8 cellular contexts compared by ENCODE assay signal in genomic region chr22:46035380-46035741, GRCh38. TPM values are rescaled to one million over a fixed set of nuclear protein-coding genes. Genes with fewer than 3 reads are reported as not detected.
A peak's percentile ranks its signal among the peaks of the same experiment; 100 is the strongest.
DNase-seq lines count a peak whose midpoint lies in the region; ATAC-seq and TF ChIP-seq lines count a peak whose summit lies in the region.

No MANE protein-coding gene starts in this region.

- peak overlapping the region; percentile 86 for H3K4me3 Mint-ChIP-seq in nephron progenitor cell

- H3K4me2 ChIP-seq in BLaER1: peak overlapping the region; percentile 90

- H3K4me1 ChIP-seq in BLaER1 (peaks cover 47% of the 10 kb centered on the region), ectodermal cell (ENCODE audit: control insufficient read depth, insufficient read depth, low read length) (no peaks in the 10 kb centered on the region)

- TF ChIP-seq CTCF in NB4 (IDR thresholded peaks at IDR 0.05; ENCODE audit: low read depth, low read length): no peak
- no peak for TF ChIP-seq CTCF in nephron progenitor cell (IDR thresholded peaks at IDR 0.05)

- no peak for TF ChIP-seq POLR2A in NB4 (IDR thresholded peaks at IDR 0.05; ENCODE audit: extremely low read depth, insufficient read length)

- H3K4me3 ChIP-seq in BLaER1 (peak overlapping the region; percentile 66), NB4 (ENCODE audit: low read depth, low read length) (peak overlapping the region; percentile 68), ectodermal cell (ENCODE audit: insufficient read depth, low read depth, low read length) (peak overlapping the region; percentile 62)

- peaks cover 39% of the 10 kb centered on the region for H3K4me1 Mint-ChIP-seq in nephron progenitor cell

- no peaks in the 10 kb centered on the region for H3K9me3 Mint-ChIP-seq in nephron progenitor cell

- H3K27me3 ChIP-seq in BLaER1 (peaks cover under 1% of the 10 kb centered on the region), ectodermal cell (ENCODE audit: control insufficient read depth, insufficient read depth, low read length, poor library complexity, severe bottlenecking) (peaks cover 10% of the 10 kb centered on the region)

- H3K27ac ChIP-seq in BLaER1 (no peak overlapping the region), ectodermal cell (ENCODE audit: insufficient read depth, low read depth, low read length, poor library complexity, severe bottlenecking) (no peak overlapping the region)

- ATAC-seq in GM19023 (IDR thresholded peaks at IDR 0.05; ENCODE audit: unreplicated experiment): no peak

- H3K27me3 Mint-ChIP-seq in nephron progenitor cell (ENCODE audit: low read depth, poor library complexity): peaks cover 20% of the 10 kb centered on the region

- H3K36me3 Mint-ChIP-seq in nephron progenitor cell (ENCODE audit: low read depth): no peaks in the 10 kb centered on the region

- 0 out of 2 replicates have a peak overlapping the region, but pooled peaks have one; percentile 45 for H3K9ac ChIP-seq in BLaER1

- H3K36me3 ChIP-seq in BLaER1: no peaks in the 10 kb centered on the region
- H3K36me3 ChIP-seq in ectodermal cell (ENCODE audit: control insufficient read depth, insufficient read depth, low read length): no peaks in the 10 kb centered on the region

- WGBS in ectodermal cell, 2 experiments: 0 to 7% methylated on average over 14 to 16 of the region's 16 CpGs

- H4K20me1 ChIP-seq in BLaER1: no peaks in the 10 kb centered on the region

- no peak overlapping the region for H3K27ac Mint-ChIP-seq in nephron progenitor cell

- H3K9me3 ChIP-seq in BLaER1 (no peaks in the 10 kb centered on the region), ectodermal cell (ENCODE audit: control insufficient read depth, low read length) (no peaks in the 10 kb centered on the region)

- DNase-seq in NB4 (ENCODE audit: low read depth) (no peak), nephron progenitor cell (no peak), dermis blood vessel endothelial cell (no peak), NCI-H1048 (lab: John Stamatoyannopoulos, UW) (no peak)
- DNase-seq in stimulated activated CD4-positive, alpha-beta T cell treated with anti-CD3 and anti-CD28 coated beads, Interleukin-4, amount 100 ng/mL, for 1 hour: no peak

RNA-seq across cellular contexts. Expression of gene WNT7B, which starts 58.4 kb away (rescaled TPM):
- polyA plus RNA-seq in ectodermal cell (2013, experiment 1 of 4): 10.6 TPM
- 24.3 TPM for polyA plus RNA-seq in ectodermal cell (2013, experiment 2 of 4)
- polyA plus RNA-seq in ectodermal cell (2013, experiment 3 of 4): 10.9 TPM
- polyA plus RNA-seq in ectodermal cell (2013, experiment 4 of 4): 15.1 TPM
- total RNA-seq in dermis blood vessel endothelial cell: not detected in 2 replicates
